15 cellular contexts compared by ENCODE assay signal in the genomic region with DNA sequence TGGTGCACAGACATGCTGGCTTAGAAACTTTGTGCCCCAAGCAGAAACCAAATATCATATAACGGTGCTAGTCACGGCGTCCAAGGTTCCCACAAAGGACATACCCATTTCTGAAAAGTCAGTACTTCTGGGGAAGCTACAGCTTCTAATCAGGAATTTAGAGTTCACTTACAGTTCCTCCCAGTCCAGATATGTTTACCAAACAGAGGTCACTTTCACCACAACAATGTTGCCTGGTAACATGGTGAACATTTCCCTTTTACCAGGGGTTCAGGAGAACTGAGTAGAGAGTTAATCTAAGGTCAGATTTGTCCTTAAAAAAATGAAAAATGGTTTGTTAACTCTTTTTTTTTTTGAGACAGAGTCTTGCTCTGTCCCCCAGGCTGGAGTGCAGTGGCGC.
A peak's percentile ranks its signal among the peaks of the same experiment; 100 is the strongest.
DNase-seq lines count a peak whose midpoint lies in the region; ATAC-seq, FAIRE-seq and TF ChIP-seq lines count a peak whose summit lies in the region.
"Had no signal": no experiment of that assay in that cellular context is flagged by ENCODE, and none has a peak within 500 bp of the region (broad histone marks: within the 10 kb centered on the region; RNA-seq: fewer than 3 reads in every experiment).

No MANE protein-coding gene starts in this region.

- CTCF ChIA-PET in CD4-positive, alpha-beta T cell (lab: Charles Lee) = no interaction called here

- H3K9me3 ChIP-seq in CD4-positive, alpha-beta T cell (ENCODE audit: control insufficient read depth, low read length) = no peaks in the 10 kb centered on the region
- H3K9me3 ChIP-seq in BE2C = peaks cover 5% of the 10 kb centered on the region; the same call in 1 of the 2 replicates

- POLR2A ChIA-PET in CD4-positive, alpha-beta T cell (lab: Charles Lee) = interaction anchor here (0.7 to 1.4 kb wide), 3 partner anchors 27 to 386 kb away, joined by 3 to 5 read pairs (median 4); partner anchors contain the start of gene MKLN1

- peaks cover 3% of the 10 kb centered on the region; the same call in 1 of the 2 replicates for H3K36me3 ChIP-seq in BE2C

- H3K27me3 Mint-ChIP-seq in CD4-positive, alpha-beta T cell = no peaks in the 10 kb centered on the region
- H3K27me3 Mint-ChIP-seq in memory B cell = no peaks in the 10 kb centered on the region

- no peak overlapping the region for H3K27ac ChIP-seq in CD4-positive, alpha-beta T cell (ENCODE audit: low read depth, low read length)
- no peak overlapping the region for H3K27ac ChIP-seq in coronary artery
- H3K27ac ChIP-seq: PC-9, SK-N-MC had no signal

- intact Hi-C loops in CD4-positive, alpha-beta T cell (cut with DNase I, micrococcal nuclease) = loop anchor here in 1 of 2 experiments (2.0 kb wide), 1 partner anchor 17 kb away; no protein-coding TSS in a partner anchor

- H3K9me3 Mint-ChIP-seq in CD4-positive, alpha-beta T cell = no peaks in the 10 kb centered on the region
- H3K9me3 Mint-ChIP-seq in memory B cell = no peaks in the 10 kb centered on the region

- H3K4me3 Mint-ChIP-seq in CD4-positive, alpha-beta T cell = no peak overlapping the region
- no peak overlapping the region for H3K4me3 Mint-ChIP-seq in memory B cell

- H3K4me1 Mint-ChIP-seq in CD4-positive, alpha-beta T cell (ENCODE audit: low read depth) = peaks cover 84% of the 10 kb centered on the region
- H3K4me1 Mint-ChIP-seq in memory B cell = peaks cover 35% of the 10 kb centered on the region

- no peak for DNase-seq in CD4-positive, alpha-beta T cell
- peak; percentile 61 for DNase-seq in M059J (ENCODE audit: low read depth)
- no peak for DNase-seq in memory B cell (ENCODE audit: low spot score in 2 of 2)
- no peak for DNase-seq in BE2C
- no peak for DNase-seq in GM20000 (ENCODE audit: low spot score)
- DNase-seq in coronary artery (ENCODE audit: low spot score) = no peak
- DNase-seq: HCEC 1CT, IMR-90, NCI-H1048, NCI-H146, NCI-H2107 had no signal

- peaks cover 73% of the 10 kb centered on the region for H3K36me3 Mint-ChIP-seq in CD4-positive, alpha-beta T cell (ENCODE audit: low read depth)
- peaks cover 7% of the 10 kb centered on the region for H3K36me3 Mint-ChIP-seq in memory B cell

- FAIRE-seq in endometrium (lab: Jason Lieb, UNC) = peak; percentile 15

- H3K27me3 ChIP-seq in CD4-positive, alpha-beta T cell (ENCODE audit: control insufficient read depth, insufficient read depth, low read length) = no peaks in the 10 kb centered on the region
- H3K27me3 ChIP-seq in BE2C = no peaks in the 10 kb centered on the region

- peaks cover 5% of the 10 kb centered on the region; the same call in 1 of the 2 replicates for H3K4me1 ChIP-seq in BE2C

- H3K27ac Mint-ChIP-seq in CD4-positive, alpha-beta T cell = peak overlapping the region; percentile 82
- H3K27ac Mint-ChIP-seq in memory B cell = peak overlapping the region; percentile 63

- ATAC-seq in CD4-positive, alpha-beta T cell (ENCODE audit: poor library complexity) = no peak
- ATAC-seq in memory B cell (ENCODE audit: low read depth) (no peak), GM21381 (IDR thresholded peaks at IDR 0.05; ENCODE audit: unreplicated experiment) (no peak)

- TF ChIP-seq CTCF in CD4-positive, alpha-beta T cell (IDR thresholded peaks at IDR 0.05) = no peak
- TF ChIP-seq CTCF in BE2C (IDR thresholded peaks at IDR 0.05; ENCODE audit: low read depth, low read length) (no peak), GM20000 (IDR thresholded peaks at IDR 0.05; ENCODE audit: extremely low read depth, missing control alignments) (no peak), coronary artery (IDR thresholded peaks at IDR 0.05) (no peak)

- no peak overlapping the region for H3K4me3 ChIP-seq in BE2C (ENCODE audit: low read depth, low read length)
- no peak overlapping the region for H3K4me3 ChIP-seq in coronary artery
- H3K4me3 ChIP-seq: PC-9, SK-N-MC had no signal
